In the genomic region with DNA sequence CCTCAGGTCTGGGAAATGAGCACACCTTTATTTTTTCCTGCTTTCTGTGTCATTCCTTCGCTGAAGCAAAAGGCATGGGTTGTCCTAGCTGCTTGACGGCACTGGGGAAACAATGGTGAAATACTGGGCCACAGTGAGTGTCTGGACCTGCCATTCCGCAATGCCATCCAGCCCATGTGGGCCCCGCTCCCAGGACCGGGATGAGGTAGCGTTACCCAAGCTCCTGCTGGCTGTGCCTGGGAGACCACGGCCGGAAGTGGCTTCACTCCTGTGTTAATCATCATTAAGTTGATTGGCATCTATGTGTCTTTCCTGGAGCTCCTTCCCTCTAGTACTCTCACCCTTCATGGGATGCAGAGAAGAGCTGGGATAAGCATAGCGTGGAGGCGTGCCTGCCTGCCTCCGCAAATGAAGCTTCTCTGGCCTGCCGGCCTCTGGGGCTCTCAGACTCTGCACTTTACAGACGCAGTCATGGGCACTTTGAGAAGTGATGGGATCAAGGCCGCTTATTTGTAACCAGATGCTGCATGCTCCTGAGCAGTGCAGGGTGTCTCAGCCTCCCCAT, we compare ENCODE assay signal across 30 cellular contexts. TPM values are rescaled to one million over a fixed set of nuclear protein-coding genes. Genes with fewer than 3 reads are reported as not detected.
"Had no signal": no experiment of that assay in that cellular context is flagged by ENCODE, and none has a peak within 500 bp of the region (broad histone marks: within the 10 kb centered on the region; RNA-seq: fewer than 3 reads in every experiment).

No MANE protein-coding gene starts in this region.

- H3K9me3 ChIP-seq: colonic mucosa, gastrocnemius medialis, prostate gland, transverse colon, vagina had no signal

- DNase-seq: colonic mucosa; effector CD8-positive, alpha-beta T cell; endodermal cell; foreskin fibroblast; gastrocnemius medialis; heart left ventricle; kidney glomerular epithelial cell; midbrain; naive thymus-derived CD4-positive, alpha-beta T cell; nucleus accumbens; stimulated activated CD4-positive, alpha-beta T cell treated with anti-CD3 and anti-CD28 coated beads, Interleukin-2, amount 100 ng/mL, for 24 hours; stimulated activated CD4-positive, alpha-beta T cell treated with anti-CD3 and anti-CD28 coated beads, Interleukin-4, amount 100 ng/mL, for 24 hours; stimulated activated naive CD8-positive, alpha-beta T cell treated with anti-CD3 and anti-CD28 coated beads, Interleukin-15, Interleukin-2, amounts not matched to agents 100 U/mL and 50 U/mL, for 24 hours; transverse colon had no signal

- H3K4me1 ChIP-seq: colonic mucosa, gastrocnemius medialis, heart left ventricle, prostate gland, right atrium auricular region, transverse colon, vagina had no signal

- H3K27ac ChIP-seq: colonic mucosa, epithelial cell of prostate, gastrocnemius medialis, heart left ventricle, hepatocyte, neural progenitor cell, prostate gland, right atrium auricular region, transverse colon, vagina had no signal

- H3K27me3 ChIP-seq: colonic mucosa, hepatocyte, neural progenitor cell, right atrium auricular region, transverse colon, vagina had no signal

- H3K36me3 ChIP-seq: colonic mucosa, gastrocnemius medialis, heart left ventricle, neural progenitor cell, prostate gland, right atrium auricular region, transverse colon, vagina had no signal

- ATAC-seq: esophagus mucosa; gastrocnemius medialis; heart left ventricle; naive thymus-derived CD4-positive, alpha-beta T cell; sciatic nerve; stimulated activated memory B cell treated with anti-CD40 and anti-IgM and Interleukin-4, amounts not matched to agents 10 μg/mL and 1 μg/mL and 100 μg/mL, for 72 hours; stimulated activated naive CD8-positive, alpha-beta T cell treated with anti-CD3 and anti-CD28 coated beads, Interleukin-15, Interleukin-2, amounts not matched to agents 100 U/mL and 50 U/mL, for 24 hours had no signal

- H3K4me3 ChIP-seq: colonic mucosa, gastrocnemius medialis, heart left ventricle, hepatocyte, lung, neural progenitor cell, prostate gland, right atrium auricular region, smooth muscle cell, transverse colon, vagina had no signal

RNA-seq across cellular contexts. Expression of gene SMIM32, which starts 16.5 kb away (rescaled TPM):
- total RNA-seq: chondrocyte; esophagus mucosa; glomerular endothelial cell; heart left ventricle; liver; naive thymus-derived CD4-positive, alpha-beta T cell; osteocyte; right atrium auricular region; sciatic nerve; ureter; vagina had no signal
- polyA plus RNA-seq: heart left ventricle; lung; naive thymus-derived CD4-positive, alpha-beta T cell had no signal
